ENCODE assay signal across 28 cellular contexts in genomic region chr10:21057989-21058388, GRCh38.
A peak's percentile ranks its signal among the peaks of the same experiment; 100 is the strongest.
DNase-seq lines count a peak whose midpoint lies in the region; ATAC-seq, FAIRE-seq and TF ChIP-seq lines count a peak whose summit lies in the region.
"Had no signal": no experiment of that assay in that cellular context is flagged by ENCODE, and none has a peak within 500 bp of the region (broad histone marks: within the 10 kb centered on the region; RNA-seq: fewer than 3 reads in every experiment).

No MANE protein-coding gene starts in this region.

- H3K79me2 ChIP-seq in astrocyte (ENCODE audit: insufficient read depth, low read length) (no peaks in the 10 kb centered on the region), neural progenitor cell (ENCODE audit: low read depth) (peaks cover 50% of the 10 kb centered on the region)

- no peak for FAIRE-seq in astrocyte (lab: Jason Lieb, UNC)
- FAIRE-seq: GM12891, HepG2 had no signal

- no peaks in the 10 kb centered on the region for H3K27me3 ChIP-seq in astrocyte (ENCODE audit: insufficient read depth, low read length)
- no peaks in the 10 kb centered on the region for H3K27me3 ChIP-seq in neural progenitor cell
- no peaks in the 10 kb centered on the region for H3K27me3 ChIP-seq in breast epithelium
- H3K27me3 ChIP-seq: SJSA1 had no signal

- H3K27ac Mint-ChIP-seq in astrocyte (ENCODE audit: unreplicated experiment) (peak overlapping the region; percentile 20), neural progenitor cell (peak overlapping the region; percentile 21)
- H3K27ac Mint-ChIP-seq: B cell; CD8-positive, alpha-beta T cell had no signal

- H3K4me3 Mint-ChIP-seq in astrocyte (ENCODE audit: unreplicated experiment) (no peak overlapping the region), neural progenitor cell (no peak overlapping the region)
- H3K4me3 Mint-ChIP-seq: B cell; CD8-positive, alpha-beta T cell had no signal

- H2AFZ ChIP-seq in astrocyte (ENCODE audit: low read depth, low read length) (no peak overlapping the region), neural progenitor cell (replicated peaks) (no peak overlapping the region)

- TF ChIP-seq CTCF in astrocyte (IDR thresholded peaks at IDR 0.05; ENCODE audit: insufficient read depth, low read depth, low read length) (no peak), fibroblast of pulmonary artery (IDR thresholded peaks at IDR 0.05; ENCODE audit: low read length, missing control alignments) (no peak), neural progenitor cell (IDR thresholded peaks at IDR 0.05) (no peak), breast epithelium (IDR thresholded peaks at IDR 0.05) (no peak)

- TF ChIP-seq POLR2A in breast epithelium (IDR thresholded peaks at IDR 0.05), result no peak

- H3K4me1 ChIP-seq in astrocyte (ENCODE audit: insufficient read depth, low read length), result no peaks in the 10 kb centered on the region
- peaks cover 23% of the 10 kb centered on the region for H3K4me1 ChIP-seq in neural progenitor cell
- no peaks in the 10 kb centered on the region for H3K4me1 ChIP-seq in breast epithelium
- H3K4me1 ChIP-seq: Caco-2 had no signal

- H3K9ac ChIP-seq in astrocyte (ENCODE audit: low read length) (no peak overlapping the region), neural progenitor cell (no peak overlapping the region)

- H3K4me3 ChIP-seq in astrocyte (ENCODE audit: insufficient read depth, low read depth, low read length) (no peak overlapping the region), fibroblast of pulmonary artery (replicated peaks; ENCODE audit: low read depth, low read length) (no peak overlapping the region), neural progenitor cell (no peak overlapping the region), breast epithelium (no peak overlapping the region)
- H3K4me3 ChIP-seq: SJSA1 had no signal

- intact Hi-C loops in breast epithelium (cut with DNase I; ENCODE audit: low total_unique reads), result no loop called here

- H3K36me3 Mint-ChIP-seq in astrocyte (ENCODE audit: low read depth, unreplicated experiment) (no peaks in the 10 kb centered on the region), neural progenitor cell (peaks cover 13% of the 10 kb centered on the region)
- H3K36me3 Mint-ChIP-seq: CD8-positive, alpha-beta T cell had no signal

- peaks cover 3% of the 10 kb centered on the region for H3K9me3 ChIP-seq in astrocyte (ENCODE audit: insufficient read depth, low read depth, low read length)
- no peaks in the 10 kb centered on the region for H3K9me3 ChIP-seq in neural progenitor cell (ENCODE audit: low read depth)
- H3K9me3 ChIP-seq in breast epithelium, result peaks cover 0 to 16% of the 10 kb centered on the region in 2 donors
- H3K9me3 ChIP-seq: SJSA1 had no signal

- H3K27me3 Mint-ChIP-seq in astrocyte (ENCODE audit: low read depth, unreplicated experiment), result no peaks in the 10 kb centered on the region
- no peaks in the 10 kb centered on the region for H3K27me3 Mint-ChIP-seq in neural progenitor cell (ENCODE audit: insufficient read depth, low read depth)

- peak; percentile 22 for DNase-seq in NCI-H226
- no peak for DNase-seq in astrocyte (ENCODE audit: low read depth)
- DNase-seq in fibroblast of pulmonary artery (ENCODE audit: low read depth), result peak; percentile 57
- peak; percentile 30 for DNase-seq in neural progenitor cell (ENCODE audit: low spot score)
- DNase-seq in breast epithelium (ENCODE audit: low spot score in 2 of 2), result no peak
- no peak for DNase-seq in NCI-H2196 treated with DMSO at 0.1 percent for 48 hours (lab: John Stamatoyannopoulos, UW; ENCODE audit: unreplicated experiment)
- DNase-seq: Caco-2; CD8-positive, alpha-beta T cell; DMS 273 treated with DMSO at 0.1 percent for 48 hours; DMS79; EL; GDM1; H7; NCI-H1105; NCI-H1436 treated with DMSO at 0.1 percent for 48 hours; NCI-H187 treated with DMSO at 0.1 percent for 48 hours; NCI-H2107; NCI-H446 treated with DMSO at 0.1 percent for 48 hours; NCI-H526; NCI-H82; NK-92 treated with Interleukin-12 subunit alpha and Interleukin-12 subunit beta, amount 100 ng/mL, for 24 hours; PC-3 had no signal

- H4K20me1 ChIP-seq in astrocyte (ENCODE audit: insufficient read depth, low read length) (no peaks in the 10 kb centered on the region), neural progenitor cell (ENCODE audit: low read depth) (no peaks in the 10 kb centered on the region)

- H3K27ac ChIP-seq in astrocyte (ENCODE audit: low read depth, low read length) (no peak overlapping the region), neural progenitor cell (no peak overlapping the region), breast epithelium (no peak overlapping the region)
- H3K27ac ChIP-seq: C4-2B, SJSA1 had no signal

- no peak for ATAC-seq in HG03196 (IDR thresholded peaks at IDR 0.05; ENCODE audit: unreplicated experiment)
- ATAC-seq: CD8-positive, alpha-beta T cell; HepG2; PC-3 had no signal

- H3K4me1 Mint-ChIP-seq in astrocyte (ENCODE audit: low read depth, unreplicated experiment) (peaks cover 24% of the 10 kb centered on the region), neural progenitor cell (peaks cover 11% of the 10 kb centered on the region)
- H3K4me1 Mint-ChIP-seq: B cell had no signal

- H3K4me2 ChIP-seq in astrocyte (ENCODE audit: low read length) (no peak overlapping the region), neural progenitor cell (no peak overlapping the region)

- H3K9me3 Mint-ChIP-seq in astrocyte (ENCODE audit: unreplicated experiment) (peaks cover 3% of the 10 kb centered on the region), neural progenitor cell (peaks cover 22% of the 10 kb centered on the region)

- peaks cover 3% of the 10 kb centered on the region for H3F3A ChIP-seq in neural progenitor cell (ENCODE audit: low read depth)

- H3K36me3 ChIP-seq in astrocyte (ENCODE audit: insufficient read depth, low read length), result no peaks in the 10 kb centered on the region
- no peaks in the 10 kb centered on the region for H3K36me3 ChIP-seq in neural progenitor cell
- H3K36me3 ChIP-seq in breast epithelium, result peaks cover 5% of the 10 kb centered on the region
- H3K36me3 ChIP-seq: SJSA1 had no signal

Comparison
In these comparisons a context has a peak if more than half of its experiments do, and no peak if none do; other contexts are left out.
1. DNase-seq: peak in NCI-H226 (single experiment), fibroblast of pulmonary artery (single experiment) and neural progenitor cell (single experiment); none in astrocyte (single experiment), breast epithelium (0 of 2) and NCI-H2196 treated with DMSO at 0.1 percent for 48 hours (single experiment).